25 cellular contexts compared by ENCODE assay signal in genomic region chr2:138744709-138745108, GRCh38. TPM values are rescaled to one million over a fixed set of nuclear protein-coding genes. Genes with fewer than 3 reads are reported as not detected.
DNase-seq lines count a peak whose midpoint lies in the region; ATAC-seq and TF ChIP-seq lines count a peak whose summit lies in the region.
"Had no signal": no experiment of that assay in that cellular context is flagged by ENCODE, and none has a peak within 500 bp of the region (broad histone marks: within the 10 kb centered on the region; RNA-seq: fewer than 3 reads in every experiment).

No MANE protein-coding gene starts in this region.

- CTCF ChIA-PET in CD8-positive, alpha-beta T cell (lab: Charles Lee): no interaction called here

- no peak overlapping the region for H3K4me3 Mint-ChIP-seq in CD8-positive, alpha-beta T cell
- H3K4me3 Mint-ChIP-seq: activated naive CD8-positive, alpha-beta T cell treated with anti-CD3 and anti-CD28 coated beads, Interleukin-2, amount 10 ng/mL, durations not matched to agents 7 days and 5 days; CD4-positive, alpha-beta T cell; effector memory CD8-positive, alpha-beta T cell; natural killer cell; T-helper 1 cell treated with Interleukin-12 subunit alpha and Interleukin-12 subunit beta and Interleukin-4 antibody, amounts not matched to agents 30 μg/mL and 1 μg/mL, for 36 hours had no signal

- POLR2A ChIA-PET in CD8-positive, alpha-beta T cell (lab: Charles Lee): no interaction called here

- no peak overlapping the region for H3K4me3 ChIP-seq in CD8-positive, alpha-beta T cell (ENCODE audit: low read depth, low read length)
- H3K4me3 ChIP-seq: esophagus squamous epithelium, PC-9, upper lobe of right lung had no signal

- H3K27ac Mint-ChIP-seq in CD8-positive, alpha-beta T cell: no peak overlapping the region
- H3K27ac Mint-ChIP-seq: activated naive CD8-positive, alpha-beta T cell treated with anti-CD3 and anti-CD28 coated beads, Interleukin-2, amount 10 ng/mL, durations not matched to agents 7 days and 5 days; activated T-helper 2 cell treated with anti-CD3 and anti-CD28 coated beads, Interferon-gamma antibody, Interleukin-2, Interleukin-4, amounts not matched to agents 10 μg/mL and 5 μg/mL and 100 μg/mL, durations not matched to agents 14 hours and 24 hours and 36 hours; CD4-positive, alpha-beta T cell; effector memory CD8-positive, alpha-beta T cell; natural killer cell; T-helper 1 cell treated with Interleukin-12 subunit alpha and Interleukin-12 subunit beta and Interleukin-4 antibody, amounts not matched to agents 30 μg/mL and 1 μg/mL, for 36 hours had no signal

- no peaks in the 10 kb centered on the region for H3K27me3 ChIP-seq in CD8-positive, alpha-beta T cell (ENCODE audit: insufficient read depth, low read length)
- H3K27me3 ChIP-seq: esophagus squamous epithelium, upper lobe of right lung had no signal

- DNase-seq in DMS 273 (lab: John Stamatoyannopoulos, UW; ENCODE audit: unreplicated experiment): peak; percentile 81
- peak; percentile 67 for DNase-seq in LHCN-M2 (ENCODE audit: low read depth)
- DNase-seq in NCI-H524 treated with DMSO at 0.1 percent for 48 hours (lab: John Stamatoyannopoulos, UW): peak; percentile 43
- DNase-seq in myocyte (ENCODE audit: low read depth): peak; percentile 81
- DNase-seq in kidney glomerular epithelial cell (lab: John Stamatoyannopoulos, UW): no peak
- DNase-seq in amniotic stem cell (lab: John Stamatoyannopoulos, UW): no peak
- DNase-seq in CD8-positive, alpha-beta T cell: no peak
- DNase-seq: activated CD8-positive, alpha-beta memory T cell treated with anti-CD3 and anti-CD28 coated beads, Interleukin-2, amount 50 U/mL, for 4 hours; activated naive CD8-positive, alpha-beta T cell treated with anti-CD3 and anti-CD28 coated beads, Interleukin-2, amount 10 ng/mL, durations not matched to agents 7 days and 5 days; CD4-positive, alpha-beta T cell; effector memory CD8-positive, alpha-beta T cell; esophagus squamous epithelium; H7; KBM-7; left cardiac atrium; mesendoderm; MV-4-11; natural killer cell; PC-9; upper lobe of right lung had no signal

- intact Hi-C loops in CD8-positive, alpha-beta T cell (cut with DNase I, micrococcal nuclease): no loop called here

- no peak for ATAC-seq in HG03354 (IDR thresholded peaks at IDR 0.05; ENCODE audit: poor library complexity, severe bottlenecking, unreplicated experiment)
- ATAC-seq in CD8-positive, alpha-beta T cell: no peak
- ATAC-seq: effector memory CD8-positive, alpha-beta T cell; left cardiac atrium; natural killer cell; upper lobe of right lung had no signal

- H3K4me1 ChIP-seq in CD8-positive, alpha-beta T cell (ENCODE audit: insufficient read depth, low read length): no peaks in the 10 kb centered on the region
- H3K4me1 ChIP-seq: esophagus squamous epithelium, upper lobe of right lung had no signal

- H3K27ac ChIP-seq in CD8-positive, alpha-beta T cell (ENCODE audit: low read depth, low read length): no peak overlapping the region
- H3K27ac ChIP-seq: esophagus squamous epithelium, PC-9, upper lobe of right lung had no signal

- H3K36me3 ChIP-seq in CD8-positive, alpha-beta T cell (ENCODE audit: insufficient read depth, low read length): no peaks in the 10 kb centered on the region
- H3K36me3 ChIP-seq: esophagus squamous epithelium, upper lobe of right lung had no signal

- H3K27me3 Mint-ChIP-seq in CD8-positive, alpha-beta T cell (ENCODE audit: low read depth): peaks cover 2% of the 10 kb centered on the region
- H3K27me3 Mint-ChIP-seq: activated naive CD8-positive, alpha-beta T cell treated with anti-CD3 and anti-CD28 coated beads, Interleukin-2, amount 10 ng/mL, durations not matched to agents 7 days and 5 days; CD4-positive, alpha-beta T cell; effector memory CD8-positive, alpha-beta T cell had no signal

- TF ChIP-seq CTCF in CD8-positive, alpha-beta T cell (IDR thresholded peaks at IDR 0.05): no peak

- H3K9me3 Mint-ChIP-seq in CD8-positive, alpha-beta T cell: no peaks in the 10 kb centered on the region
- H3K9me3 Mint-ChIP-seq: activated naive CD8-positive, alpha-beta T cell treated with anti-CD3 and anti-CD28 coated beads, Interleukin-2, amount 10 ng/mL, durations not matched to agents 7 days and 5 days; activated T-helper 2 cell treated with anti-CD3 and anti-CD28 coated beads, Interferon-gamma antibody, Interleukin-2, Interleukin-4, amounts not matched to agents 10 μg/mL and 5 μg/mL and 100 μg/mL, durations not matched to agents 14 hours and 24 hours and 36 hours; CD4-positive, alpha-beta T cell; effector memory CD8-positive, alpha-beta T cell; T-helper 1 cell treated with Interleukin-12 subunit alpha and Interleukin-12 subunit beta and Interleukin-4 antibody, amounts not matched to agents 30 μg/mL and 1 μg/mL, for 36 hours had no signal

- no peaks in the 10 kb centered on the region for H3K4me1 Mint-ChIP-seq in CD8-positive, alpha-beta T cell (ENCODE audit: low read depth)
- H3K4me1 Mint-ChIP-seq: activated naive CD8-positive, alpha-beta T cell treated with anti-CD3 and anti-CD28 coated beads, Interleukin-2, amount 10 ng/mL, durations not matched to agents 7 days and 5 days; natural killer cell had no signal

- H3K36me3 Mint-ChIP-seq in CD8-positive, alpha-beta T cell: no peaks in the 10 kb centered on the region
- H3K36me3 Mint-ChIP-seq: activated naive CD8-positive, alpha-beta T cell treated with anti-CD3 and anti-CD28 coated beads, Interleukin-2, amount 10 ng/mL, durations not matched to agents 7 days and 5 days; natural killer cell had no signal

- H3K9me3 ChIP-seq in CD8-positive, alpha-beta T cell (ENCODE audit: low read length): no peaks in the 10 kb centered on the region
- H3K9me3 ChIP-seq: esophagus squamous epithelium, upper lobe of right lung had no signal

RNA-seq across cellular contexts. Expression of gene NXPH2, which starts 35.5 kb away (rescaled TPM):
- total RNA-seq in LHCN-M2 (2014; rRNA removed) (not detected in 2 replicates), myocyte (0.37 TPM in 1 of 2 replicates, not detected in the other)
- not detected for polyA plus RNA-seq in LHCN-M2 (2012)
- polyA plus RNA-seq in myocyte (2012): not detected
- total RNA-seq in CD8-positive, alpha-beta T cell: not detected
- total RNA-seq: activated naive CD8-positive, alpha-beta T cell treated with anti-CD3 and anti-CD28 coated beads, Interleukin-2, amount 10 ng/mL, durations not matched to agents 7 days and 5 days; activated T-helper 2 cell treated with anti-CD3 and anti-CD28 coated beads, Interferon-gamma antibody, Interleukin-2, Interleukin-4, amounts not matched to agents 10 μg/mL and 5 μg/mL and 100 μg/mL, durations not matched to agents 14 hours and 24 hours and 36 hours; CD4-positive, alpha-beta T cell; esophagus squamous epithelium; glomerular endothelial cell; HT-29; left cardiac atrium; natural killer cell; PC-9; upper lobe of right lung had no signal

Comparison
In these comparisons a context has a peak if more than half of its experiments do, and no peak if none do; other contexts are left out.
1. DNase-seq: peak in DMS 273 (single experiment), LHCN-M2 (single experiment), NCI-H524 treated with DMSO at 0.1 percent for 48 hours (single experiment) and myocyte (single experiment); none in kidney glomerular epithelial cell (single experiment), amniotic stem cell (single experiment) and CD8-positive, alpha-beta T cell (0 of 7).